ENCODE assay signal across 39 cellular contexts in genomic region chr15:26921433-26921832, GRCh38. TPM values are rescaled to one million over a fixed set of nuclear protein-coding genes. Genes with fewer than 3 reads are reported as not detected.
"Had no signal": no experiment of that assay in that cellular context is flagged by ENCODE, and none has a peak within 500 bp of the region (broad histone marks: within the 10 kb centered on the region; RNA-seq: fewer than 3 reads in every experiment).

No MANE protein-coding gene starts in this region.

- H3K4me3 ChIP-seq: MG63 had no signal

- H3K27me3 ChIP-seq: MG63 had no signal

- H3K9me3 ChIP-seq: MG63 had no signal

- H3K36me3 ChIP-seq: MG63 had no signal

- DNase-seq: MG63, MM.1S, MV-4-11, NCI-H1048, NCI-H1092, NCI-H1092 treated with DMSO at 0.1 percent for 48 hours, NCI-H1105, NCI-H1105 treated with DMSO at 0.1 percent for 48 hours, NCI-H1417, NCI-H1417 treated with DMSO at 0.1 percent for 48 hours, NCI-H1436, NCI-H1436 treated with DMSO at 0.1 percent for 48 hours, NCI-H146, NCI-H1694, NCI-H1694 treated with DMSO at 0.1 percent for 48 hours, NCI-H187, NCI-H187 treated with DMSO at 0.1 percent for 48 hours, NCI-H1930, NCI-H2029, NCI-H2029 treated with DMSO at 0.1 percent for 48 hours, NCI-H2081, NCI-H2081 treated with DMSO at 0.1 percent for 48 hours, NCI-H2107, NCI-H2171, NCI-H2171 treated with DMSO at 0.1 percent for 48 hours, NCI-H2227 treated with DMSO at 0.1 percent for 48 hours, NCI-H226, NCI-H345, NCI-H446, NCI-H446 treated with DMSO at 0.1 percent for 48 hours, NCI-H510A, NCI-H510A treated with DMSO at 0.1 percent for 48 hours, NCI-H524, NCI-H524 treated with DMSO at 0.1 percent for 48 hours, NCI-H526 had no signal

RNA-seq across cellular contexts. Expression of gene GABRG3, which starts 49.5 kb away (rescaled TPM):
- total RNA-seq: LHCN-M2, M059J, MCF 10A had no signal

RNA-seq across cellular contexts. Expression of gene GABRA5, which starts 54.6 kb away (rescaled TPM):
- total RNA-seq: LHCN-M2, M059J, MCF 10A, NCI-H460 had no signal
